Comparison of ENCODE assay signal across 12 cellular contexts in the genomic region with DNA sequence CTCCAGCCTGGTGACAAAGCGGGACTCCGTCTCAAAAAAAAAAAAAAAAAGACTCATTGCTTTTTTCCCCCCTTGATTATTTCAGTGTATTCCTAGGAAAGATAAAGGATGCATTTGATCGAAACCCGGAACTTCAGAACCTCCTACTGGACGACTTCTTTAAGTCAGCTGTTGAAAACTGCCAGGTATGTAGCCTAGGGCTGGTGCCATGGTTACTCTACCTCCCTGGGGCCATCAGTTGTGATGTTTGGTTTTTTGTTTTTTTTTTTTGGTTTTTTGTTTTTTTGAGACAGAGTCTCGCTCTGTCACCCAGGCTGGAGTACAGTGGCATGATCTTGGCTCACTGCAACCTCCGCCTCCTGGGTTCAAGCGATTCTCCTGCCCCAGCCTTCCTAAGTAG. TPM values are rescaled to one million over a fixed set of nuclear protein-coding genes. Genes with fewer than 3 reads are reported as not detected.
DNase-seq lines count a peak whose midpoint lies in the region; ATAC-seq, FAIRE-seq and TF ChIP-seq lines count a peak whose summit lies in the region.
"Not testable (repeated sequence)": the region's sequence is repeated elsewhere in the genome, so short reads cannot be mapped to it uniquely, and the experiment has no call there.
"Had no signal": no experiment of that assay in that cellular context is flagged by ENCODE, and none has a peak within 500 bp of the region (broad histone marks: within the 10 kb centered on the region; RNA-seq: fewer than 3 reads in every experiment).

No MANE protein-coding gene starts in this region.

- intact Hi-C loops in PC-9 (cut with micrococcal nuclease; ENCODE audit: unreplicated experiment); kidney (cut with DNase I): not testable (repeated sequence)

- TF ChIP-seq RAD21 in A549 (conservative IDR thresholded peaks at IDR 0.05 in 1 of 2, IDR thresholded peaks at IDR 0.05 in 1 of 2), result not testable (repeated sequence)

- H3K4me3 ChIP-seq in A549; PC-9; WERI-Rb-1 (ENCODE audit: low read depth, low read length); kidney (ENCODE audit: low read length in 2 of 2); neutrophil (ENCODE audit: low read depth in 1 of 2, low read length in 1 of 2): not testable (repeated sequence)

- TF ChIP-seq EP300 in A549 (IDR thresholded peaks at IDR 0.05), result not testable (repeated sequence)

- H3K9me2 ChIP-seq in PC-9 (ENCODE audit: insufficient read depth), result not testable (repeated sequence)

- 83% methylated on average over 8 of the region's 8 CpGs for WGBS in A549 (ENCODE audit: missing lambda C conversion rate)

- not testable (repeated sequence) for TF ChIP-seq CTCF in A549 (IDR thresholded peaks at IDR 0.05); PC-9 (conservative IDR thresholded peaks at IDR 0.05); WERI-Rb-1 (IDR thresholded peaks at IDR 0.05; ENCODE audit: low read depth, low read length); kidney (IDR thresholded peaks at IDR 0.05; ENCODE audit: borderline replicate concordance, extremely low read depth, insufficient read depth); neutrophil (IDR thresholded peaks at IDR 0.05)

- not testable (repeated sequence) for H2AFZ ChIP-seq in PC-9

- peaks cover 15% of the 10 kb centered on the region for H3K79me2 ChIP-seq in PC-9 (ENCODE audit: low read depth)

- not testable (repeated sequence) for ATAC-seq in A549

- DNase-seq in A549 (ENCODE audit: low read depth in 1 of 2, low spot score in 1 of 2); PC-9; WERI-Rb-1: not testable (repeated sequence)
- peak; percentile 6 for DNase-seq in kidney

- not testable (repeated sequence) for BruUV-seq in PC-9 (replicated peaks; lab: Mats Ljungman, UMichigan)

- CTCF ChIA-PET in A549 (lab: Yijun Ruan, JAX), result interaction anchor here (1.0 to 5.5 kb wide), 4 partner anchors 9 to 41 kb away, joined by 3 to 38 read pairs (median 8); partner anchors contain the start of gene CENPS
- CTCF ChIA-PET in PC-9 (lab: Charles Lee), result not testable (repeated sequence)

- not testable (repeated sequence) for H3K9ac ChIP-seq in kidney (ENCODE audit: low read length in 2 of 2)

- not testable (repeated sequence) for H3K4me2 ChIP-seq in A549, PC-9

- H3K9me3 ChIP-seq in A549; PC-9 (ENCODE audit: insufficient read depth, low read depth); WERI-Rb-1 (ENCODE audit: severe bottlenecking); kidney (ENCODE audit: control insufficient read depth in 1 of 2, low read length in 2 of 2); neutrophil: not testable (repeated sequence)

- not testable (repeated sequence) for H3K27me3 ChIP-seq in PC-9 (ENCODE audit: insufficient read depth, low read depth); WERI-Rb-1 (ENCODE audit: insufficient read depth, low read depth, severe bottlenecking); neutrophil

- H4K20me1 ChIP-seq in PC-9 (ENCODE audit: insufficient read depth), result not testable (repeated sequence)

- POLR2A ChIA-PET in A549 (lab: Yijun Ruan, JAX), result interaction anchor here (0.7 kb wide), 1 partner anchor 10 kb away, joined by 3 read pairs; no protein-coding TSS in a partner anchor
- POLR2A ChIA-PET in PC-9 (lab: Charles Lee; ENCODE audit: unreplicated experiment), result not testable (repeated sequence)

- H3K4me1 ChIP-seq in A549 (peaks cover 98% of the 10 kb centered on the region), PC-9 (replicated peaks; ENCODE audit: insufficient read depth) (peaks cover 29% of the 10 kb centered on the region), neutrophil (ENCODE audit: control insufficient read depth in 1 of 2, insufficient read depth in 1 of 2, low read depth in 1 of 2, low read length in 1 of 2) (peaks cover 35 to 39% of the 10 kb centered on the region in 2 experiments)
- not testable (repeated sequence) for H3K4me1 ChIP-seq in kidney (ENCODE audit: control insufficient read depth in 1 of 2, insufficient read depth in 1 of 2, low read depth in 1 of 2, low read length in 2 of 2)

- H3K27ac ChIP-seq in A549, result peak overlapping the region; percentile 95 to 99
- peak overlapping the region; percentile 100 for H3K27ac ChIP-seq in PC-9
- H3K27ac ChIP-seq in WERI-Rb-1, result peak overlapping the region; percentile 66; the same call in 1 of the 2 replicates
- H3K27ac ChIP-seq in kidney (ENCODE audit: low read depth in 2 of 2, low read length in 2 of 2), result not testable (repeated sequence)
- H3K27ac ChIP-seq in neutrophil, result peak overlapping the region; percentile 98

- FAIRE-seq in A549 (lab: Jason Lieb, UNC); kidney (lab: Jason Lieb, UNC): not testable (repeated sequence)

- H3F3A ChIP-seq in PC-9 (ENCODE audit: insufficient read depth, low read depth), result peaks cover 57% of the 10 kb centered on the region

- H3K36me3 ChIP-seq in PC-9 (ENCODE audit: low read depth) (peaks cover 33% of the 10 kb centered on the region), WERI-Rb-1 (peaks cover 72% of the 10 kb centered on the region), kidney (ENCODE audit: control insufficient read depth in 1 of 2, insufficient read depth in 2 of 2, low read length in 2 of 2) (peaks cover 19 to 26% of the 10 kb centered on the region in 2 donors), neutrophil (peaks cover 85% of the 10 kb centered on the region)

- not testable (repeated sequence) for TF ChIP-seq POLR2A in A549 (IDR thresholded peaks at IDR 0.05; ENCODE audit: low read length)

RNA-seq across cellular contexts. Expression of gene CENPS, which starts 11.5 kb away (rescaled TPM):
- 19.7 and 25.7 TPM in 2 replicates for polyA plus RNA-seq in A549 (2011; rRNA removed)
- polyA plus RNA-seq in A549 (2012; cell fraction: cytosol; rRNA removed), result 15.7 and 17.7 TPM in 2 replicates
- polyA plus RNA-seq in A549 (2012; cell fraction: nucleus; rRNA removed), result 7.2 and 9.6 TPM in 2 replicates
- polyA plus RNA-seq in A549 (2017; fragmentation: RNase III; extraction: RNeasy Plus Mini Kit Qiagen cat#74134 plus additional on column Dnase treatment), result 27.0 to 28.7 TPM (median 27.3 TPM) in 3 replicates
- polyA minus RNA-seq in A549 (2011; rRNA and poly(A)+ RNA removed), result 3.1 and 4.8 TPM in 2 replicates
- total RNA-seq in PC-9 (2021), result 28.5 and 35.9 TPM in 2 replicates
- total RNA-seq in kidney, result 21.9 TPM
- 45.1 TPM for polyA plus RNA-seq in kidney (ENCODE audit: insufficient read depth, low read depth, low replicate concordance)

RNA-seq across cellular contexts. Expression of gene PGD, which starts 19.9 kb away (rescaled TPM):
- polyA plus RNA-seq in A549 (2011; rRNA removed) (700 and 1,019 TPM in 2 replicates), A549 (2017; fragmentation: RNase III; extraction: RNeasy Plus Mini Kit Qiagen cat#74134 plus additional on column Dnase treatment) (1,427 to 1,758 TPM (median 1,714 TPM) in 3 replicates), kidney (ENCODE audit: insufficient read depth, low read depth, low replicate concordance) (95.1 TPM)
- polyA plus RNA-seq in A549 (2012; cell fraction: cytosol; rRNA removed), result 466 and 603 TPM in 2 replicates
- polyA plus RNA-seq in A549 (2012; cell fraction: nucleus; rRNA removed), result 838 and 1,173 TPM in 2 replicates
- polyA minus RNA-seq in A549 (2011; rRNA and poly(A)+ RNA removed), result 897 and 1,005 TPM in 2 replicates
- total RNA-seq in PC-9 (2021) (526 and 559 TPM in 2 replicates), kidney (72.8 TPM)

RNA-seq across cellular contexts. Expression of gene CORT, which starts 31.1 kb away (rescaled TPM):
- polyA plus RNA-seq in A549 (2011; rRNA removed) (0.11 and 0.30 TPM in 2 replicates), A549 (2017; fragmentation: RNase III; extraction: RNeasy Plus Mini Kit Qiagen cat#74134 plus additional on column Dnase treatment) (0.08 to 0.20 TPM (median 0.10 TPM) in 3 replicates), kidney (ENCODE audit: insufficient read depth, low read depth, low replicate concordance) (0.62 TPM)
- polyA plus RNA-seq in A549 (2012; cell fraction: cytosol; rRNA removed), result 0.12 and 0.21 TPM in 2 replicates
- polyA plus RNA-seq in A549 (2012; cell fraction: nucleus; rRNA removed), result 0.35 and 0.45 TPM in 2 replicates
- polyA minus RNA-seq in A549 (2011; rRNA and poly(A)+ RNA removed), result 0.24 TPM in 1 of 2 replicates, not detected in the other
- total RNA-seq in PC-9 (2021) (1.4 and 1.6 TPM in 2 replicates), kidney (0.22 TPM)
- total RNA-seq: A172; CD4-positive, alpha-beta memory T cell; CD4-positive, CD25-positive, alpha-beta regulatory T cell; G401 had no signal
- polyA plus RNA-seq: AG04450; CD14-positive monocyte; CD4-positive, alpha-beta memory T cell; CD4-positive, CD25-positive, alpha-beta regulatory T cell; CD8-positive, alpha-beta memory T cell had no signal

RNA-seq across cellular contexts. Expression of gene DFFA, which starts 53.6 kb away (rescaled TPM):
- polyA plus RNA-seq in A549 (2011; rRNA removed), result 28.5 and 30.0 TPM in 2 replicates
- polyA plus RNA-seq in A549 (2012; cell fraction: cytosol; rRNA removed), result 21.8 and 21.9 TPM in 2 replicates
- 11.4 and 13.4 TPM in 2 replicates for polyA plus RNA-seq in A549 (2012; cell fraction: nucleus; rRNA removed)
- polyA plus RNA-seq in A549 (2017; fragmentation: RNase III; extraction: RNeasy Plus Mini Kit Qiagen cat#74134 plus additional on column Dnase treatment), result 28.2 to 31.7 TPM (median 30.1 TPM) in 3 replicates
- polyA minus RNA-seq in A549 (2011; rRNA and poly(A)+ RNA removed), result 24.1 and 29.3 TPM in 2 replicates
- 35.2 and 36.8 TPM in 2 replicates for total RNA-seq in PC-9 (2021)
- total RNA-seq in kidney, result 33.4 TPM
- 27.2 TPM for polyA plus RNA-seq in kidney (ENCODE audit: insufficient read depth, low read depth, low replicate concordance)

RNA-seq across cellular contexts. Expression of gene PEX14, which starts 56.0 kb away (rescaled TPM):
- 4.2 and 7.7 TPM in 2 replicates for polyA plus RNA-seq in A549 (2011; rRNA removed)
- polyA plus RNA-seq in A549 (2012; cell fraction: cytosol; rRNA removed), result 16.5 and 17.6 TPM in 2 replicates
- 22.5 and 28.6 TPM in 2 replicates for polyA plus RNA-seq in A549 (2012; cell fraction: nucleus; rRNA removed)
- polyA plus RNA-seq in A549 (2017; fragmentation: RNase III; extraction: RNeasy Plus Mini Kit Qiagen cat#74134 plus additional on column Dnase treatment), result 12.5 to 15.0 TPM (median 13.5 TPM) in 3 replicates
- polyA minus RNA-seq in A549 (2011; rRNA and poly(A)+ RNA removed), result 5.5 and 5.6 TPM in 2 replicates
- total RNA-seq in PC-9 (2021), result 28.3 and 34.7 TPM in 2 replicates
- total RNA-seq in kidney, result 22.8 TPM
- 25.8 TPM for polyA plus RNA-seq in kidney (ENCODE audit: insufficient read depth, low read depth, low replicate concordance)
